9 cellular contexts compared by ENCODE assay signal in genomic region chr11:17504330-17505107, GRCh38. TPM values are rescaled to one million over a fixed set of nuclear protein-coding genes. Genes with fewer than 3 reads are reported as not detected.
DNase-seq lines count a peak whose midpoint lies in the region; ATAC-seq and TF ChIP-seq lines count a peak whose summit lies in the region.
"Had no signal": no experiment of that assay in that cellular context is flagged by ENCODE, and none has a peak within 500 bp of the region (broad histone marks: within the 10 kb centered on the region; RNA-seq: fewer than 3 reads in every experiment).

No MANE protein-coding gene starts in this region.

- H3K4me1 ChIP-seq in Caco-2 = no peaks in the 10 kb centered on the region
- no peaks in the 10 kb centered on the region for H3K4me1 ChIP-seq in GM23338 (ENCODE audit: insufficient read depth)
- H3K4me1 ChIP-seq in heart left ventricle = peaks cover 0 to 19% (median 12%) of the 10 kb centered on the region in 12 donors

- POLR2A ChIA-PET in Caco-2 (lab: Charles Lee) = no interaction called here
- POLR2A ChIA-PET in activated naive CD8-positive, alpha-beta T cell treated with anti-CD3 and anti-CD28 coated beads, Interleukin-2, amount 10 ng/mL, durations not matched to agents 7 days and 5 days (lab: Charles Lee) = no interaction called here

- H3K27me3 ChIP-seq in Caco-2 (replicated peaks; ENCODE audit: control insufficient read depth, insufficient read depth, low read length) (no peaks in the 10 kb centered on the region), GM23338 (ENCODE audit: insufficient read depth) (no peaks in the 10 kb centered on the region), SU-DHL-6 (ENCODE audit: low read length) (no peaks in the 10 kb centered on the region), heart left ventricle (peaks cover 0 to 1% (median 0%) of the 10 kb centered on the region in 9 donors)

- no peak overlapping the region for H3K27ac ChIP-seq in GM23338 (ENCODE audit: low read depth)
- no peak overlapping the region for H3K27ac ChIP-seq in SU-DHL-6 (ENCODE audit: low read depth, low read length)
- no peak overlapping the region for H3K27ac ChIP-seq in heart left ventricle
- H3K27ac ChIP-seq: SK-N-MC had no signal

- H3K4me1 Mint-ChIP-seq in Caco-2 (ENCODE audit: low read depth, unreplicated experiment) = no peaks in the 10 kb centered on the region
- H3K4me1 Mint-ChIP-seq in GM23338 = no peaks in the 10 kb centered on the region; the same call in 2 of the 3 replicates
- H3K4me1 Mint-ChIP-seq in activated naive CD8-positive, alpha-beta T cell treated with anti-CD3 and anti-CD28 coated beads, Interleukin-2, amount 10 ng/mL, durations not matched to agents 7 days and 5 days = peaks cover 8% of the 10 kb centered on the region

- no peak for TF ChIP-seq POLR2A in heart left ventricle (IDR thresholded peaks at IDR 0.05)

- peak; percentile 61 to 73 for TF ChIP-seq CTCF in Caco-2 (IDR thresholded peaks at IDR 0.05; ENCODE audit: insufficient read depth in 1 of 2, low read depth in 1 of 2, low read length in 1 of 2, severe bottlenecking in 1 of 2, unreplicated experiment in 1 of 2)
- peak; percentile 85 to 89 for TF ChIP-seq CTCF in GM23338 (conservative IDR thresholded peaks at IDR 0.05; ENCODE audit: low read depth in 2 of 2)
- TF ChIP-seq CTCF in SU-DHL-6 (IDR thresholded peaks at IDR 0.05; ENCODE audit: insufficient read depth, low read length, poor library complexity, severe bottlenecking) = peak; percentile 96
- TF ChIP-seq CTCF in heart left ventricle (IDR thresholded peaks at IDR 0.05) = peak; percentile 80 to 94 (median 90)

- no peak overlapping the region for H3K4me3 Mint-ChIP-seq in Caco-2 (ENCODE audit: unreplicated experiment)
- no peak overlapping the region for H3K4me3 Mint-ChIP-seq in GM23338
- no peak overlapping the region for H3K4me3 Mint-ChIP-seq in activated naive CD8-positive, alpha-beta T cell treated with anti-CD3 and anti-CD28 coated beads, Interleukin-2, amount 10 ng/mL, durations not matched to agents 7 days and 5 days

- BruUV-seq in Caco-2 (replicated peaks; lab: Mats Ljungman, UMichigan) = no TSS peak

- H3K27ac Mint-ChIP-seq in Caco-2 (ENCODE audit: unreplicated experiment) (no peak overlapping the region), GM23338 (no peak overlapping the region)
- no peak overlapping the region for H3K27ac Mint-ChIP-seq in activated naive CD8-positive, alpha-beta T cell treated with anti-CD3 and anti-CD28 coated beads, Interleukin-2, amount 10 ng/mL, durations not matched to agents 7 days and 5 days

- H3K27me3 Mint-ChIP-seq in Caco-2 (ENCODE audit: insufficient read depth, unreplicated experiment) (no peaks in the 10 kb centered on the region), GM23338 (ENCODE audit: insufficient read depth, low read depth, poor library complexity) (peaks cover 17% of the 10 kb centered on the region)
- peaks cover 22% of the 10 kb centered on the region for H3K27me3 Mint-ChIP-seq in activated naive CD8-positive, alpha-beta T cell treated with anti-CD3 and anti-CD28 coated beads, Interleukin-2, amount 10 ng/mL, durations not matched to agents 7 days and 5 days

- H3K9me3 Mint-ChIP-seq in Caco-2 (ENCODE audit: unreplicated experiment) (no peaks in the 10 kb centered on the region), GM23338 (no peaks in the 10 kb centered on the region; the same call in 2 of the 3 replicates)
- H3K9me3 Mint-ChIP-seq in activated naive CD8-positive, alpha-beta T cell treated with anti-CD3 and anti-CD28 coated beads, Interleukin-2, amount 10 ng/mL, durations not matched to agents 7 days and 5 days = no peaks in the 10 kb centered on the region

- H3K9me3 ChIP-seq in Caco-2 = no peaks in the 10 kb centered on the region
- no peaks in the 10 kb centered on the region for H3K9me3 ChIP-seq in SU-DHL-6 (ENCODE audit: insufficient read depth, low read length)
- no peaks in the 10 kb centered on the region for H3K9me3 ChIP-seq in heart left ventricle

- intact Hi-C loops in Caco-2 (cut with micrococcal nuclease; ENCODE audit: unreplicated experiment) (loop anchor here (1.0 kb wide), 1 partner anchor 120 kb away; no protein-coding TSS in a partner anchor), heart left ventricle (cut with DNase I) (loop anchor here (1.0 to 10.0 kb wide), 10 partner anchors 115 to 720 kb away; no protein-coding TSS in a partner anchor)

- CTCF ChIA-PET in Caco-2 (lab: Charles Lee) = interaction anchor here (0.6 to 1.1 kb wide), 5 partner anchors 8 to 121 kb away, joined by 3 to 4 read pairs (median 3); partner anchors contain the start of gene KCNJ11

- no peaks in the 10 kb centered on the region for H3K9me2 ChIP-seq in GM23338 (ENCODE audit: insufficient read depth)
- no peaks in the 10 kb centered on the region for H3K9me2 ChIP-seq in SU-DHL-6 (replicated peaks; ENCODE audit: insufficient read depth, low read length)

- H4K20me1 ChIP-seq in GM23338 (replicated peaks; ENCODE audit: insufficient read depth) = no peaks in the 10 kb centered on the region
- no peaks in the 10 kb centered on the region for H4K20me1 ChIP-seq in SU-DHL-6 (ENCODE audit: low read depth, low read length)

- H3K4me2 ChIP-seq in GM23338 (no peak overlapping the region), SU-DHL-6 (ENCODE audit: low read depth, low read length, poor library complexity, severe bottlenecking) (no peak overlapping the region)

- H3K79me2 ChIP-seq in GM23338 (replicated peaks; ENCODE audit: insufficient read depth) (no peaks in the 10 kb centered on the region), SU-DHL-6 (ENCODE audit: insufficient read depth, low read length) (no peaks in the 10 kb centered on the region)

- no peak overlapping the region for H2AFZ ChIP-seq in GM23338
- H2AFZ ChIP-seq in SU-DHL-6 (ENCODE audit: low read depth, low read length, severe bottlenecking) = no peak overlapping the region

- H3F3A ChIP-seq in GM23338 (replicated peaks; ENCODE audit: low read depth) (no peaks in the 10 kb centered on the region), SU-DHL-6 (ENCODE audit: insufficient read depth) (no peaks in the 10 kb centered on the region)

- peak; percentile 86 for ATAC-seq in GM23338
- ATAC-seq in activated naive CD8-positive, alpha-beta T cell treated with anti-CD3 and anti-CD28 coated beads, Interleukin-2, amount 10 ng/mL, durations not matched to agents 7 days and 5 days (ENCODE audit: low read depth) = peak; percentile 77
- peak; percentile 59 to 79 (median 71) for ATAC-seq in heart left ventricle
- no peak for ATAC-seq in GM18502 (IDR thresholded peaks at IDR 0.05; ENCODE audit: poor library complexity, unreplicated experiment)

- H3K36me3 ChIP-seq in Caco-2 (ENCODE audit: control insufficient read depth, insufficient read depth, low read length) (no peaks in the 10 kb centered on the region), GM23338 (ENCODE audit: insufficient read depth) (no peaks in the 10 kb centered on the region), SU-DHL-6 (ENCODE audit: low read length) (no peaks in the 10 kb centered on the region), heart left ventricle (no peaks in the 10 kb centered on the region)

- H3K9ac ChIP-seq in SU-DHL-6 (ENCODE audit: low read length) = no peak overlapping the region

- peak in 1 of 2 experiments; percentile 81 for DNase-seq in Caco-2
- peak; percentile 89 for DNase-seq in GM23338 (ENCODE audit: low spot score)
- DNase-seq in NCI-H128 (lab: John Stamatoyannopoulos, UW; ENCODE audit: unreplicated experiment) = peak; percentile 53
- peak; percentile 87 for DNase-seq in activated naive CD8-positive, alpha-beta T cell treated with anti-CD3 and anti-CD28 coated beads, Interleukin-2, amount 10 ng/mL, durations not matched to agents 7 days and 5 days
- peak; percentile 73 to 86 (median 77) for DNase-seq in heart left ventricle
- DNase-seq in retina = peak; percentile 82

- 20 to 35% (median 29%) methylated on average over 9 of the region's 9 CpGs for WGBS in heart left ventricle, 4 donors

- no peak overlapping the region for H3K4me3 ChIP-seq in Caco-2 (ENCODE audit: low read depth, low read length)
- H3K4me3 ChIP-seq in GM23338 = no peak overlapping the region
- no peak overlapping the region for H3K4me3 ChIP-seq in SU-DHL-6 (ENCODE audit: insufficient read depth, low read length, poor library complexity, severe bottlenecking)
- H3K4me3 ChIP-seq in heart left ventricle = no peak overlapping the region
- H3K4me3 ChIP-seq: SK-N-MC had no signal

- H3K36me3 Mint-ChIP-seq in Caco-2 (ENCODE audit: insufficient read depth, unreplicated experiment) (peaks cover 81% of the 10 kb centered on the region), GM23338 (ENCODE audit: low read depth) (no peaks in the 10 kb centered on the region; the same call in 2 of the 3 replicates)
- H3K36me3 Mint-ChIP-seq in activated naive CD8-positive, alpha-beta T cell treated with anti-CD3 and anti-CD28 coated beads, Interleukin-2, amount 10 ng/mL, durations not matched to agents 7 days and 5 days = no peaks in the 10 kb centered on the region

TF ChIP-seq in GM23338, 12 proteins besides CTCF, POLR2A, EP300 and RAD21 (continues in another document):
- TF ChIP-seq NANOG (IDR thresholded peaks at IDR 0.05; ENCODE audit: borderline replicate concordance) = no peak
- TF ChIP-seq JUNB (IDR thresholded peaks at IDR 0.05; ENCODE audit: unreplicated experiment) = no peak
- TF ChIP-seq POLR2AphosphoS5 (IDR thresholded peaks at IDR 0.05; ENCODE audit: low read depth) = no peak
- TF ChIP-seq EZH2phosphoT487 (IDR thresholded peaks at IDR 0.05; ENCODE audit: unreplicated experiment) = no peak
- TF ChIP-seq EZH2 (IDR thresholded peaks at IDR 0.05; ENCODE audit: low read depth, unreplicated experiment) = no peak

RNA-seq across cellular contexts. Expression of gene ABCC8, which starts 27.9 kb away (rescaled TPM):
- total RNA-seq in Caco-2 (2022) (0.09 TPM in 1 of 2 replicates, not detected in the other), heart left ventricle (1 to 10 TPM; 1.3 to 9.6 (median 3.6) TPM)
- 2.4 and 3.4 TPM in 2 replicates for total RNA-seq in GM23338 (2014; rRNA removed; shearing (Covaris generic))
- polyA plus RNA-seq in GM23338 (2016; fragmentation: Nextera tagmentation; extraction: Ambion mirVana) (1.5 and 2.0 TPM in 2 replicates), heart left ventricle (1 to 10 TPM in 1 of 2 donors, under 1 TPM in 1; 0.69 to 7.5 TPM)
- not detected for total RNA-seq in activated naive CD8-positive, alpha-beta T cell treated with anti-CD3 and anti-CD28 coated beads, Interleukin-2, amount 10 ng/mL, durations not matched to agents 7 days and 5 days

RNA-seq across cellular contexts. Expression of gene USH1C, which starts 39.7 kb away (rescaled TPM):
- total RNA-seq in Caco-2 (2022) (101 and 113 TPM in 2 replicates), heart left ventricle (under 1 TPM in 1 of 9 donors, not detected in 8; 0.16 TPM)
- total RNA-seq in GM23338 (2014; rRNA removed; shearing (Covaris generic)) = 1.3 and 5.4 TPM in 2 replicates
- polyA plus RNA-seq in GM23338 (2016; fragmentation: Nextera tagmentation; extraction: Ambion mirVana) (1.8 and 2.7 TPM in 2 replicates), heart left ventricle (under 1 TPM; 0.06 to 0.23 TPM)
- total RNA-seq in activated naive CD8-positive, alpha-beta T cell treated with anti-CD3 and anti-CD28 coated beads, Interleukin-2, amount 10 ng/mL, durations not matched to agents 7 days and 5 days = not detected

RNA-seq across cellular contexts. Expression of gene OTOG, which starts 42.5 kb away (rescaled TPM):
- 0.95 and 2.5 TPM in 2 replicates for total RNA-seq in Caco-2 (2022)
- 0.52 and 0.78 TPM in 2 replicates for total RNA-seq in GM23338 (2014; rRNA removed; shearing (Covaris generic))
- 0.40 and 2.4 TPM in 2 replicates for polyA plus RNA-seq in GM23338 (2016; fragmentation: Nextera tagmentation; extraction: Ambion mirVana)
- not detected for total RNA-seq in activated naive CD8-positive, alpha-beta T cell treated with anti-CD3 and anti-CD28 coated beads, Interleukin-2, amount 10 ng/mL, durations not matched to agents 7 days and 5 days
- total RNA-seq in heart left ventricle = not detected
- not detected for polyA plus RNA-seq in heart left ventricle

Comparison
In these comparisons a context has a peak if more than half of its experiments do, and no peak if none do; other contexts are left out.
1. RNA of gene USH1C, which starts 39.7 kb away (total RNA-seq): 101 to 113 TPM in Caco-2; 1.3 to 5.4 TPM in GM23338, not detected in activated naive CD8-positive, alpha-beta T cell treated with anti-CD3 and anti-CD28 coated beads, Interleukin-2, amount 10 ng/mL, durations not matched to agents 7 days and 5 days and 0.16 TPM in heart left ventricle; every median in the first group is over 10 times any median in the second.
2. Peak in every context shown above with its lines, with median percentiles within 50 percentile points of each other: CTCF ChIP-seq.